In the genomic region with DNA sequence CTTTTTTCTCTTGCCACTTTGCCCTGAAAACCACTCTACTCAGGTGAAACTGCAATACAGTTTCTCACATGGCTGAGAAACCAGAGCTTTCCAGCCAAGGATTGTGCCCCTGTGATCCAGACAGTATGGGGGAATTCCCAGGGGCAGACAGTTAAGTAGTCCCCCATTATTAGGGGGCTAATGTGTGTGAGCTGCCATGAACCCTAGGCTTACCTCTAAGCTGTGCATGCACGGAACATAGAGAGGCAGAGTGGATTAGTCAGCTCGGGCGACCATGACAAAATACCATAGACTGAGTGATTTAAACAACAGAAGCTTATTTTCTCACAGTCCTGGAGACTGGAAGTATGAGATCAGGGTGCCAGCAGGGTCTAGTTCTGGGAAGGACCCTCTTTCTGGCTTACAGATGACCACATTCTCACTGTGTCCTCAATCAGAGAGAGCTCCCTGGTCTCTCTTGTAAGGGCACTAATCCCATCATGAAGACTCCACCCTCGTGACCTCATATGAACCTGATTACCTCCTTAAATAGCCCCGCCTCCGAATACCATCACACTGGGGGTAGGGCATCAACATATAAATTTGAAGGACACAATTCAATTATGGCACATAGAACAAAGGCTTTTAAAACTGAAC, we compare ENCODE assay signal across 18 cellular contexts.
A peak's percentile ranks its signal among the peaks of the same experiment; 100 is the strongest.
DNase-seq lines count a peak whose midpoint lies in the region; ATAC-seq, FAIRE-seq and TF ChIP-seq lines count a peak whose summit lies in the region.
"Had no signal": no experiment of that assay in that cellular context is flagged by ENCODE, and none has a peak within 500 bp of the region (broad histone marks: within the 10 kb centered on the region; RNA-seq: fewer than 3 reads in every experiment).

No MANE protein-coding gene starts in this region.

- SMC1A ChIA-PET in GM12878 (lab: Charles Lee; ENCODE audit: uncharacterized antibody, unreplicated experiment), result interaction anchor here (1.0 kb wide), 1 partner anchor 11 kb away, joined by 3 read pairs; no protein-coding TSS in a partner anchor

- intact Hi-C loops in natural killer cell (cut with micrococcal nuclease), result no loop called here
- intact Hi-C loops in GM12878 (cut with micrococcal nuclease; ENCODE audit: unreplicated experiment), result no loop called here

- no peak for TF ChIP-seq EP300 in GM12878 (IDR thresholded peaks at IDR 0.05; ENCODE audit: borderline replicate concordance in 1 of 2, control insufficient read depth in 1 of 2, low read depth in 2 of 2, low read length in 2 of 2)

- ATAC-seq in natural killer cell treated with Interleukin-12 subunit alpha and Interleukin-12 subunit beta and Interleukin-15 and Interleukin-18, amount 100 ng/mL, for 72 hours, result peak in 1 of 2 donors; percentile 6
- no peak for ATAC-seq in natural killer cell
- no peak for ATAC-seq in GM12878
- ATAC-seq in GM21381 (IDR thresholded peaks at IDR 0.05; ENCODE audit: unreplicated experiment), result no peak

- no peak overlapping the region for H3K4me3 Mint-ChIP-seq in natural killer cell treated with Interleukin-12 subunit alpha and Interleukin-12 subunit beta and Interleukin-15 and Interleukin-18, amount 100 ng/mL, for 72 hours
- no peak overlapping the region for H3K4me3 Mint-ChIP-seq in natural killer cell
- H3K4me3 Mint-ChIP-seq: CD4-positive, alpha-beta memory T cell had no signal

- peaks cover 25% of the 10 kb centered on the region for H3K36me3 Mint-ChIP-seq in natural killer cell treated with Interleukin-12 subunit alpha and Interleukin-12 subunit beta and Interleukin-15 and Interleukin-18, amount 100 ng/mL, for 72 hours
- H3K36me3 Mint-ChIP-seq in natural killer cell, result peaks cover 17% of the 10 kb centered on the region

- H3K9ac ChIP-seq in GM12878 (ENCODE audit: control insufficient read depth, insufficient read depth, low read length), result no peak overlapping the region
- H3K9ac ChIP-seq: GM23248 had no signal

- CTCF ChIA-PET in GM12878 (lab: Yijun Ruan, JAX), result no interaction called here

- FAIRE-seq in GM12878 (lab: Jason Lieb, UNC), result no peak
- FAIRE-seq: H1 had no signal

- H3K79me2 ChIP-seq in GM12878 (ENCODE audit: control insufficient read depth, insufficient read depth, low read length) (no peaks in the 10 kb centered on the region), osteoblast (ENCODE audit: insufficient read depth, low read length) (no peaks in the 10 kb centered on the region)

- RAD21 ChIA-PET in GM12878 (lab: Charles Lee; ENCODE audit: unreplicated experiment), result no interaction called here

- H3K4me1 Mint-ChIP-seq in natural killer cell treated with Interleukin-12 subunit alpha and Interleukin-12 subunit beta and Interleukin-15 and Interleukin-18, amount 100 ng/mL, for 72 hours (ENCODE audit: low read depth in 2 of 2), result no peaks in the 10 kb centered on the region
- H3K4me1 Mint-ChIP-seq in natural killer cell, result peaks cover 0 to 5% of the 10 kb centered on the region in 2 donors

- H3K27ac Mint-ChIP-seq in natural killer cell treated with Interleukin-12 subunit alpha and Interleukin-12 subunit beta and Interleukin-15 and Interleukin-18, amount 100 ng/mL, for 72 hours, result no peak overlapping the region
- H3K27ac Mint-ChIP-seq in natural killer cell, result no peak overlapping the region
- H3K27ac Mint-ChIP-seq: CD4-positive, alpha-beta memory T cell had no signal

- 0 out of 2 replicates have a peak overlapping the region, but pooled peaks have one; percentile 31 for H3K27ac ChIP-seq in GM12878 (ENCODE audit: control insufficient read depth, insufficient read depth)
- H3K27ac ChIP-seq in osteoblast (ENCODE audit: low read depth, low read length), result no peak overlapping the region
- H3K27ac ChIP-seq: GM23248 had no signal

- H2AFZ ChIP-seq in GM12878 (ENCODE audit: control insufficient read depth, low read depth, low read length) (no peak overlapping the region), osteoblast (ENCODE audit: low read length) (no peak overlapping the region)
- H2AFZ ChIP-seq: GM23248 had no signal

- no peak for TF ChIP-seq POLR2A in GM12878 (IDR thresholded peaks at IDR 0.05; ENCODE audit: low read depth, low read length)

- in situ Hi-C loops in GM12878 (cut with MboI), result no loop called here

- no peaks in the 10 kb centered on the region for H3K27me3 Mint-ChIP-seq in natural killer cell treated with Interleukin-12 subunit alpha and Interleukin-12 subunit beta and Interleukin-15 and Interleukin-18, amount 100 ng/mL, for 72 hours
- H3K27me3 Mint-ChIP-seq in natural killer cell (ENCODE audit: low read depth in 2 of 2), result no peaks in the 10 kb centered on the region
- H3K27me3 Mint-ChIP-seq: CD4-positive, alpha-beta memory T cell had no signal

- no peaks in the 10 kb centered on the region for H3K27me3 ChIP-seq in GM12878 (replicated peaks in 1 of 2; ENCODE audit: control insufficient read depth in 2 of 2, insufficient read depth in 2 of 2, low read length in 1 of 2)
- no peaks in the 10 kb centered on the region for H3K27me3 ChIP-seq in osteoblast (ENCODE audit: insufficient read depth, low read length)

- H3K36me3 ChIP-seq in GM12878 (ENCODE audit: control insufficient read depth in 2 of 2, insufficient read depth in 2 of 2, low read length in 1 of 2) (no peaks in the 10 kb centered on the region; a peak in 1 of 4 replicates), osteoblast (ENCODE audit: insufficient read depth, low read length) (no peaks in the 10 kb centered on the region)

- H3K4me2 ChIP-seq in GM12878 (ENCODE audit: control insufficient read depth, insufficient read depth), result no peak overlapping the region
- no peak overlapping the region for H3K4me2 ChIP-seq in osteoblast (ENCODE audit: insufficient read depth, low read length)

- DNase-seq in natural killer cell treated with Interleukin-12 subunit alpha and Interleukin-12 subunit beta and Interleukin-15 and Interleukin-18, amount 100 ng/mL, for 72 hours (ENCODE audit: low spot score), result peak; percentile 1
- DNase-seq in natural killer cell (no peak), GM12878 (ENCODE audit: low read depth, low spot score) (no peak), osteoblast (ENCODE audit: insufficient read length, low spot score, missing footprints) (peak; percentile 62), occipital lobe (lab: John Stamatoyannopoulos, UW) (no peak)
- DNase-seq in activated CD4-positive, CD25-positive, alpha-beta regulatory T cell (lab: John Stamatoyannopoulos, UW), result no peak
- DNase-seq: C1 segment of cervical spinal cord; Calu3; CD4-positive, alpha-beta memory T cell; COR-L47; DMS53; DMS79 treated with DMSO at 0.1 percent for 48 hours; GF-D8; GM23248; H7; HCEC 1CT had no signal

- BruUV-seq in GM12878 (replicated peaks; lab: Mats Ljungman, UMichigan), result no TSS peak

- H3K4me3 ChIP-seq in GM12878 (no peak overlapping the region), osteoblast (ENCODE audit: insufficient read depth, low read length) (no peak overlapping the region)
- H3K4me3 ChIP-seq: GM23248 had no signal

- peaks cover 9% of the 10 kb centered on the region; the same call in 2 of the 3 replicates for H3K9me3 ChIP-seq in GM12878 (replicated peaks; ENCODE audit: control insufficient read depth, insufficient read depth, low read length)
- no peaks in the 10 kb centered on the region for H3K9me3 ChIP-seq in osteoblast (ENCODE audit: low read depth, low read length)

- WGBS in GM12878 (ENCODE audit: insufficient coverage, insufficient replicate concordance, low lambda C conversion rate, missing lambda C conversion rate), result 100% methylated on average over 6 of the region's 6 CpGs

- TF ChIP-seq RAD21 in GM12878 (IDR thresholded peaks at IDR 0.05; ENCODE audit: insufficient read depth, low read depth, low read length), result no peak

- TF ChIP-seq CTCF in natural killer cell (IDR thresholded peaks at IDR 0.05) (no peak), GM12878 (IDR thresholded peaks at IDR 0.05 in 2 of 3, conservative IDR thresholded peaks at IDR 0.05 in 1 of 3; ENCODE audit: control insufficient read depth in 2 of 3, extremely low read depth in 1 of 3, insufficient read depth in 1 of 3, low read depth in 3 of 3, low read length in 3 of 3) (no peak), osteoblast (IDR thresholded peaks at IDR 0.05; ENCODE audit: extremely low read depth, low read depth, low read length) (no peak)

- H3K4me1 ChIP-seq in GM12878 (ENCODE audit: control insufficient read depth, insufficient read depth, low read length) (no peaks in the 10 kb centered on the region; the same call in 1 of the 2 replicates), osteoblast (ENCODE audit: insufficient read depth, low read length) (no peaks in the 10 kb centered on the region)

- H4K20me1 ChIP-seq in GM12878 (ENCODE audit: control insufficient read depth, insufficient read depth), result no peaks in the 10 kb centered on the region
- H4K20me1 ChIP-seq in osteoblast (ENCODE audit: insufficient read depth, low read length), result peaks cover 2% of the 10 kb centered on the region

- POLR2A ChIA-PET in GM12878 (lab: Charles Lee), result no interaction called here

- peaks cover 13% of the 10 kb centered on the region for H3K9me3 Mint-ChIP-seq in natural killer cell treated with Interleukin-12 subunit alpha and Interleukin-12 subunit beta and Interleukin-15 and Interleukin-18, amount 100 ng/mL, for 72 hours
- H3K9me3 Mint-ChIP-seq in natural killer cell, result peaks cover 7 to 8% of the 10 kb centered on the region in 2 donors

TF ChIP-seq in GM12878, 131 proteins besides CTCF, POLR2A, EP300 and RAD21 (continues in another document):
- TF ChIP-seq TARDBP (IDR thresholded peaks at IDR 0.05; ENCODE audit: borderline replicate concordance) (no peak), ZNF207 (IDR thresholded peaks at IDR 0.05; ENCODE audit: borderline replicate concordance) (no peak)
- TF ChIP-seq, protein P1, sequence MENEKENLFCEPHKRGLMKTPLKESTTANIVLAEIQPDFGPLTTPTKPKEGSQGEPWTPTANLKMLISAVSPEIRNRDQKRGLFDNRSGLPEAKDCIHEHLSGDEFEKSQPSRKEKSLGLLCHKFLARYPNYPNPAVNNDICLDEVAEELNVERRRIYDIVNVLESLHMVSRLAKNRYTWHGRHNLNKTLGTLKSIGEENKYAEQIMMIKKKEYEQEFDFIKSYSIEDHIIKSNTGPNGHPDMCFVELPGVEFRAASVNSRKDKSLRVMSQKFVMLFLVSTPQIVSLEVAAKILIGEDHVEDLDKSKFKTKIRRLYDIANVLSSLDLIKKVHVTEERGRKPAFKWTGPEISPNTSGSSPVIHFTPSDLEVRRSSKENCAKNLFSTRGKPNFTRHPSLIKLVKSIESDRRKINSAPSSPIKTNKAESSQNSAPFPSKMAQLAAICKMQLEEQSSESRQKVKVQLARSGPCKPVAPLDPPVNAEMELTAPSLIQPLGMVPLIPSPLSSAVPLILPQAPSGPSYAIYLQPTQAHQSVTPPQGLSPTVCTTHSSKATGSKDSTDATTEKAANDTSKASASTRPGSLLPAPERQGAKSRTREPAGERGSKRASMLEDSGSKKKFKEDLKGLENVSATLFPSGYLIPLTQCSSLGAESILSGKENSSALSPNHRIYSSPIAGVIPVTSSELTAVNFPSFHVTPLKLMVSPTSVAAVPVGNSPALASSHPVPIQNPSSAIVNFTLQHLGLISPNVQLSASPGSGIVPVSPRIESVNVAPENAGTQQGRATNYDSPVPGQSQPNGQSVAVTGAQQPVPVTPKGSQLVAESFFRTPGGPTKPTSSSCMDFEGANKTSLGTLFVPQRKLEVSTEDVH (IDR thresholded peaks at IDR 0.05; ENCODE audit: low read depth, partially characterized antibody), result no peak

Comparison
In these comparisons a context has a peak if more than half of its experiments do, and no peak if none do; other contexts are left out.
1. DNase-seq: peak in natural killer cell treated with Interleukin-12 subunit alpha and Interleukin-12 subunit beta and Interleukin-15 and Interleukin-18, amount 100 ng/mL, for 72 hours (single experiment) and osteoblast (single experiment); none in natural killer cell (single experiment), GM12878 (single experiment), activated CD4-positive, CD25-positive, alpha-beta regulatory T cell (0 of 4) and occipital lobe (single experiment).